ENCODE assay signal across 9 cellular contexts in genomic region chr18:47163241-47163640, GRCh38. TPM values are rescaled to one million over a fixed set of nuclear protein-coding genes. Genes with fewer than 3 reads are reported as not detected.
DNase-seq lines count a peak whose midpoint lies in the region; ATAC-seq and TF ChIP-seq lines count a peak whose summit lies in the region.
"Had no signal": no experiment of that assay in that cellular context is flagged by ENCODE, and none has a peak within 500 bp of the region (broad histone marks: within the 10 kb centered on the region; RNA-seq: fewer than 3 reads in every experiment).

No MANE protein-coding gene starts in this region.

- H3K4me1 ChIP-seq in osteoblast (ENCODE audit: insufficient read depth, low read length) = peaks cover 10% of the 10 kb centered on the region

- no peak for TF ChIP-seq CTCF in osteoblast (IDR thresholded peaks at IDR 0.05; ENCODE audit: extremely low read depth, low read depth, low read length)

- in situ Hi-C loops in KBM-7 (cut with MboI; ENCODE audit: low pct_unique_long_range_greater_than_20kb, low sequenced_read_pairs) = no loop called here

- H3K4me3 ChIP-seq in osteoblast (ENCODE audit: insufficient read depth, low read length) = peak overlapping the region; percentile 33

- no peaks in the 10 kb centered on the region for H3K36me3 ChIP-seq in osteoblast (ENCODE audit: insufficient read depth, low read length)

- H3K79me2 ChIP-seq in osteoblast (ENCODE audit: insufficient read depth, low read length) = peaks cover 90% of the 10 kb centered on the region

- no peak for DNase-seq in activated CD4-positive, CD25-positive, alpha-beta regulatory T cell (lab: John Stamatoyannopoulos, UW)
- DNase-seq in RKO (ENCODE audit: low spot score) = peak; percentile 51
- DNase-seq in osteoblast (ENCODE audit: insufficient read length, low spot score, missing footprints) = peak; percentile 90
- DNase-seq in NCI-H1417 (lab: John Stamatoyannopoulos, UW) = no peak
- no peak for DNase-seq in cerebellar cortex (ENCODE audit: low spot score)
- DNase-seq in KBM-7 = no peak

- H3K27ac ChIP-seq in osteoblast (ENCODE audit: low read depth, low read length) = peak overlapping the region; percentile 78
- H3K27ac ChIP-seq: 22Rv1 had no signal

- H3K4me2 ChIP-seq in osteoblast (ENCODE audit: insufficient read depth, low read length) = peak overlapping the region; percentile 69

- H3K27me3 ChIP-seq in osteoblast (ENCODE audit: insufficient read depth, low read length) = no peaks in the 10 kb centered on the region

- peak; percentile 83 to 91 for ATAC-seq in activated CD4-positive, CD25-positive, alpha-beta regulatory T cell treated with anti-CD3 and anti-CD28 coated beads, Interleukin-2, amount 50 U/mL, for 24 hours
- peak; percentile 72 for ATAC-seq in HG02763 (IDR thresholded peaks at IDR 0.05; ENCODE audit: unreplicated experiment)

- peaks cover 26% of the 10 kb centered on the region for H4K20me1 ChIP-seq in osteoblast (ENCODE audit: insufficient read depth, low read length)

- no peaks in the 10 kb centered on the region for H3K9me3 ChIP-seq in osteoblast (ENCODE audit: low read depth, low read length)

- no peak overlapping the region for H2AFZ ChIP-seq in osteoblast (ENCODE audit: low read length)

RNA-seq across cellular contexts. Expression of gene IER3IP1, which starts 12.9 kb away (rescaled TPM):
- 18.5 and 20.6 TPM in 2 replicates for total RNA-seq in osteoblast

RNA-seq across cellular contexts. Expression of gene HDHD2, which starts 12.9 kb away (rescaled TPM):
- 17.4 and 19.4 TPM in 2 replicates for total RNA-seq in osteoblast

Comparison
In these comparisons a context has a peak if more than half of its experiments do, and no peak if none do; other contexts are left out.
1. DNase-seq: peak in RKO (single experiment) and osteoblast (single experiment); none in activated CD4-positive, CD25-positive, alpha-beta regulatory T cell (0 of 4), NCI-H1417 (0 of 3), cerebellar cortex (single experiment) and KBM-7 (single experiment).